ENCODE assay signal across 34 cellular contexts in genomic region chr2:80938463-80938862, GRCh38.
"Had no signal": no experiment of that assay in that cellular context is flagged by ENCODE, and none has a peak within 500 bp of the region (broad histone marks: within the 10 kb centered on the region; RNA-seq: fewer than 3 reads in every experiment).

No MANE protein-coding gene starts in this region.

- H3K27me3 ChIP-seq: MG63 had no signal

- H3K36me3 ChIP-seq: MG63 had no signal

- DNase-seq: Karpas-422, Kasumi-1, MG63, MM.1S, MV-4-11, NCI-H1048, NCI-H1092, NCI-H1092 treated with DMSO at 0.1 percent for 48 hours, NCI-H1105, NCI-H1105 treated with DMSO at 0.1 percent for 48 hours, NCI-H1417, NCI-H1417 treated with DMSO at 0.1 percent for 48 hours, NCI-H1436, NCI-H1436 treated with DMSO at 0.1 percent for 48 hours, NCI-H146, NCI-H1694, NCI-H1694 treated with DMSO at 0.1 percent for 48 hours, NCI-H187, NCI-H187 treated with DMSO at 0.1 percent for 48 hours, NCI-H1930, NCI-H2029, NCI-H2029 treated with DMSO at 0.1 percent for 48 hours, NCI-H2081, NCI-H2081 treated with DMSO at 0.1 percent for 48 hours, NCI-H2107, NCI-H2171, NCI-H2171 treated with DMSO at 0.1 percent for 48 hours, NCI-H2227 treated with DMSO at 0.1 percent for 48 hours, NCI-H226, NCI-H345, NCI-H446, NCI-H446 treated with DMSO at 0.1 percent for 48 hours, NCI-H510A, NCI-H510A treated with DMSO at 0.1 percent for 48 hours had no signal

- H3K4me3 ChIP-seq: MG63 had no signal

- H3K9me3 ChIP-seq: MG63 had no signal
